ENCODE assay signal across 16 cellular contexts in genomic region chr12:99223554-99223953, GRCh38.
"Had no signal": no experiment of that assay in that cellular context is flagged by ENCODE, and none has a peak within 500 bp of the region (broad histone marks: within the 10 kb centered on the region; RNA-seq: fewer than 3 reads in every experiment).

No MANE protein-coding gene starts in this region.

- ATAC-seq: effector memory CD8-positive, alpha-beta T cell; left cardiac atrium; left lung; naive thymus-derived CD4-positive, alpha-beta T cell; sciatic nerve; stimulated activated effector memory CD8-positive, alpha-beta T cell treated with anti-CD3 and anti-CD28 coated beads, Interleukin-12 subunit alpha, Interleukin-12 subunit beta, amount 100 ng/mL, for 72 hours had no signal

- DNase-seq: cortex of kidney; effector memory CD8-positive, alpha-beta T cell; erythroblast; esophagus squamous epithelium; hypothalamus; left cardiac atrium; left lung; mesenchymal stem cell; naive thymus-derived CD4-positive, alpha-beta T cell; stimulated activated CD4-positive, alpha-beta T cell treated with anti-CD3 and anti-CD28 coated beads, Interleukin-2, amount 100 ng/mL, for 24 hours; stimulated activated CD4-positive, alpha-beta T cell treated with anti-CD3 and anti-CD28 coated beads, Interleukin-4, amount 100 ng/mL, for 24 hours; stimulated activated naive CD4-positive, alpha-beta T cell treated with Interleukin-2 at 50 U/mL for 16 hours; stomach; tibial artery had no signal
